9 cellular contexts compared by ENCODE assay signal in the genomic region with DNA sequence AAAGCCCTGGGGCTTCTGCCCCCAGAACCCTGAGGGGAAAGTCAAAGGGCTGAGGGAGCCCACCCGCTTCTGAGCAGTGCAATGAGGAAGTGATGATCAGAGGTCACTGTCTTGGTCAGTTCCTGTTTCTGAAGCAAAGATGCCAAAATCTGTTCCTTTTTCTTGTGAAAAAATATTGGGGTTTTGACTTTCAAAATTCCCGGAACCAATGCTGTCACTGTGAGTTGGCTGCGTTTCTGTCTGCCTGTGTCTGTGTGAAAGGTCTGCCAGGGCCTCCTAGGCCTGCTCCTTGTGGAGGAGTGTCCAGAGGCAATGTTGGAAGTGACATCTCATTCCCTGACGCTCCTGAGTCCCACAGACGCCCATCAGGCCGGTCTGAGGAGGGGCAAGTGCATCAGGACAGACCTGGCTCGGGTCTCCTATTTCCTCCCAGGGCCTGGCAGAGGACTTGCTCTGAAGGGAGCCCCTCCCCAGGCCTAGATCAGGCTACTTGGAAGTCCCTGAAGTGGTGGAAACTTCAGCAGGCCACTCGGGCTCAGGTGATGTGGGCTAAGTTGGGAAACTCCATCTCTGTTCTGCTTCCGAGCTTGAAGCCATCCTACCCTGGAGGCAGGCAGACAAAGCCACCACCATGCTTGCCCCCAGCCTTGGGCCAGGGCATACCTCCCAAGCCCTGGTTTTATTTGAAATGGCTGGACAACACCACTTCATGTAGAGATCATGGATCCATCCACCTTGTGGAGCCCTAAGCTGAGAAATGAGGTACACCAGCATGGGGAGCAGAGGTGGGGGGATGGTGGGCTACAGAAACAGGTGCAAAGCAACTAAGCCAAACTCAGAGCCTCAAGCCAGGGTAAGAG. TPM values are rescaled to one million over a fixed set of nuclear protein-coding genes. Genes with fewer than 3 reads are reported as not detected.
DNase-seq lines count a peak whose midpoint lies in the region; ATAC-seq and TF ChIP-seq lines count a peak whose summit lies in the region.
"Had no signal": no experiment of that assay in that cellular context is flagged by ENCODE, and none has a peak within 500 bp of the region (broad histone marks: within the 10 kb centered on the region; RNA-seq: fewer than 3 reads in every experiment).

No MANE protein-coding gene starts in this region.

- H3K4me3 ChIP-seq in lower lobe of right lung = no peak overlapping the region
- no peak overlapping the region for H3K4me3 ChIP-seq in thoracic aorta
- H3K4me3 ChIP-seq in esophagus squamous epithelium = no peak overlapping the region
- H3K4me3 ChIP-seq: PC-9 had no signal

- intact Hi-C loops in activated CD4-positive, alpha-beta T cell treated with anti-CD3 and anti-CD28 coated beads for 36 hours (cut with DNase I, micrococcal nuclease) = loop anchor here in 1 of 2 experiments (5.0 kb wide), 1 partner anchor 564 kb away; no protein-coding TSS in a partner anchor
- intact Hi-C loops in activated T-helper 1 cell treated with anti-CD3 and anti-CD28 coated beads, Interleukin-12 subunit alpha, Interleukin-12 subunit beta, Interleukin-2, Interleukin-4 antibody, amounts not matched to agents 30 ng/mL and 10 ng/mL and 1 ng/mL, durations not matched to agents 14 hours and 24 hours and 36 hours (cut with micrococcal nuclease) = loop anchor here (5.0 to 10.0 kb wide), 2 partner anchors 394 to 566 kb away; a partner anchor contains a TSS
- intact Hi-C loops in lower lobe of right lung (cut with DNase I) (loop anchor here (5.0 kb wide), 1 partner anchor 138 kb away; no protein-coding TSS in a partner anchor), esophagus squamous epithelium (cut with DNase I) (loop anchor here (5.0 to 10.0 kb wide), 3 partner anchors 138 to 266 kb away; a partner anchor contains a TSS)

- no peaks in the 10 kb centered on the region for H3K36me3 ChIP-seq in lower lobe of right lung
- H3K36me3 ChIP-seq in thoracic aorta = no peaks in the 10 kb centered on the region
- no peaks in the 10 kb centered on the region for H3K36me3 ChIP-seq in esophagus squamous epithelium

- H3K27me3 Mint-ChIP-seq in activated CD4-positive, alpha-beta T cell treated with anti-CD3 and anti-CD28 coated beads for 36 hours = no peaks in the 10 kb centered on the region
- peaks cover under 1% of the 10 kb centered on the region for H3K27me3 Mint-ChIP-seq in activated T-helper 1 cell treated with anti-CD3 and anti-CD28 coated beads, Interleukin-12 subunit alpha, Interleukin-12 subunit beta, Interleukin-2, Interleukin-4 antibody, amounts not matched to agents 30 ng/mL and 10 ng/mL and 1 ng/mL, durations not matched to agents 14 hours and 24 hours and 36 hours (ENCODE audit: insufficient read depth)
- peaks cover 8% of the 10 kb centered on the region for H3K27me3 Mint-ChIP-seq in glutamatergic neuron (ENCODE audit: unreplicated experiment)

- H3K27me3 ChIP-seq in lower lobe of right lung (ENCODE audit: low read depth) = no peaks in the 10 kb centered on the region
- no peaks in the 10 kb centered on the region for H3K27me3 ChIP-seq in thoracic aorta (replicated peaks; ENCODE audit: insufficient read depth)
- no peaks in the 10 kb centered on the region for H3K27me3 ChIP-seq in esophagus squamous epithelium

- H3K4me1 Mint-ChIP-seq in activated CD4-positive, alpha-beta T cell treated with anti-CD3 and anti-CD28 coated beads for 36 hours = peaks cover 41% of the 10 kb centered on the region
- H3K4me1 Mint-ChIP-seq in activated T-helper 1 cell treated with anti-CD3 and anti-CD28 coated beads, Interleukin-12 subunit alpha, Interleukin-12 subunit beta, Interleukin-2, Interleukin-4 antibody, amounts not matched to agents 30 ng/mL and 10 ng/mL and 1 ng/mL, durations not matched to agents 14 hours and 24 hours and 36 hours (ENCODE audit: low read depth) = peaks cover 55% of the 10 kb centered on the region
- H3K4me1 Mint-ChIP-seq in glutamatergic neuron (ENCODE audit: low read depth, unreplicated experiment) = peaks cover 5% of the 10 kb centered on the region

- no peak for ATAC-seq in activated CD4-positive, alpha-beta T cell treated with anti-CD3 and anti-CD28 coated beads for 36 hours
- ATAC-seq in lower lobe of right lung = peak; percentile 17 to 45
- no peak for ATAC-seq in thoracic aorta (ENCODE audit: insufficient number of reproducible peaks, low FRiP score, low read depth)

- TF ChIP-seq CTCF in lower lobe of right lung (IDR thresholded peaks at IDR 0.05) (no peak), thoracic aorta (IDR thresholded peaks at IDR 0.05) (no peak), esophagus squamous epithelium (IDR thresholded peaks at IDR 0.05) (no peak), glutamatergic neuron (IDR thresholded peaks at IDR 0.05; ENCODE audit: partially characterized antibody, unreplicated experiment) (no peak)

- H3K27ac ChIP-seq in lower lobe of right lung = peak overlapping the region; percentile 81
- peak overlapping the region; percentile 90 for H3K27ac ChIP-seq in thoracic aorta
- H3K27ac ChIP-seq in esophagus squamous epithelium = peak overlapping the region in 2 of 4 donors; percentile 60 to 68
- H3K27ac ChIP-seq: PC-9 had no signal

- no peak for TF ChIP-seq POLR2A in esophagus squamous epithelium (IDR thresholded peaks at IDR 0.05)

- peaks cover 68% of the 10 kb centered on the region for H3K4me1 ChIP-seq in lower lobe of right lung
- H3K4me1 ChIP-seq in thoracic aorta (ENCODE audit: control insufficient read depth in 1 of 2, low read depth in 2 of 2) = peaks cover 17 to 54% of the 10 kb centered on the region in 2 donors
- H3K4me1 ChIP-seq in esophagus squamous epithelium = peaks cover 15 to 63% (median 18%) of the 10 kb centered on the region in 3 donors

- no peak overlapping the region for H3K4me3 Mint-ChIP-seq in activated CD4-positive, alpha-beta T cell treated with anti-CD3 and anti-CD28 coated beads for 36 hours
- H3K4me3 Mint-ChIP-seq in activated T-helper 1 cell treated with anti-CD3 and anti-CD28 coated beads, Interleukin-12 subunit alpha, Interleukin-12 subunit beta, Interleukin-2, Interleukin-4 antibody, amounts not matched to agents 30 ng/mL and 10 ng/mL and 1 ng/mL, durations not matched to agents 14 hours and 24 hours and 36 hours = peak overlapping the region; percentile 23
- H3K4me3 Mint-ChIP-seq in glutamatergic neuron (ENCODE audit: unreplicated experiment) = no peak overlapping the region

- POLR2A ChIA-PET in activated CD4-positive, alpha-beta T cell treated with anti-CD3 and anti-CD28 coated beads for 36 hours (lab: Charles Lee) = interaction anchor here (0.6 kb wide), 1 partner anchor 84 kb away, joined by 3 read pairs; no protein-coding TSS in a partner anchor

- H3K9me3 ChIP-seq in lower lobe of right lung (peaks cover 6% of the 10 kb centered on the region), thoracic aorta (no peaks in the 10 kb centered on the region), esophagus squamous epithelium (no peaks in the 10 kb centered on the region)

- DNase-seq in activated CD4-positive, alpha-beta T cell treated with anti-CD3 and anti-CD28 coated beads for 36 hours = peak; percentile 8
- no peak for DNase-seq in activated CD4-positive, alpha-beta T cell treated with anti-CD3 and anti-CD28 coated beads for 4 hours
- no peak for DNase-seq in activated T-helper 1 cell treated with anti-CD3 and anti-CD28 coated beads, Interleukin-12 subunit alpha, Interleukin-12 subunit beta, Interleukin-2, Interleukin-4 antibody, amounts not matched to agents 30 ng/mL and 10 ng/mL and 1 ng/mL, durations not matched to agents 14 hours and 24 hours and 36 hours (ENCODE audit: low spot score)
- DNase-seq in lower lobe of right lung (peak; percentile 72), thoracic aorta (ENCODE audit: low spot score) (no peak), COLO668 (lab: John Stamatoyannopoulos, UW; ENCODE audit: unreplicated experiment) (no peak), esophagus squamous epithelium (lab: John Stamatoyannopoulos, UW) (no peak), glutamatergic neuron (no peak)
- DNase-seq: PC-9 had no signal

- CTCF ChIA-PET in activated CD4-positive, alpha-beta T cell treated with anti-CD3 and anti-CD28 coated beads for 36 hours (lab: Charles Lee) = interaction anchor here (0.6 to 4.7 kb wide), 8 partner anchors 12 to 1747 kb away, joined by 3 to 40 read pairs (median 4); no protein-coding TSS in a partner anchor

- H3K27ac Mint-ChIP-seq in activated CD4-positive, alpha-beta T cell treated with anti-CD3 and anti-CD28 coated beads for 36 hours = no peak overlapping the region
- peak overlapping the region; percentile 59 for H3K27ac Mint-ChIP-seq in activated T-helper 1 cell treated with anti-CD3 and anti-CD28 coated beads, Interleukin-12 subunit alpha, Interleukin-12 subunit beta, Interleukin-2, Interleukin-4 antibody, amounts not matched to agents 30 ng/mL and 10 ng/mL and 1 ng/mL, durations not matched to agents 14 hours and 24 hours and 36 hours
- H3K27ac Mint-ChIP-seq in glutamatergic neuron (ENCODE audit: unreplicated experiment) = no peak overlapping the region

- 25 to 37% methylated on average over 1 to 3 of the region's 9 CpGs for WGBS in esophagus squamous epithelium, 2 donors

- H3K36me3 Mint-ChIP-seq in activated CD4-positive, alpha-beta T cell treated with anti-CD3 and anti-CD28 coated beads for 36 hours (ENCODE audit: low read depth) = no peaks in the 10 kb centered on the region
- peaks cover 7% of the 10 kb centered on the region for H3K36me3 Mint-ChIP-seq in activated T-helper 1 cell treated with anti-CD3 and anti-CD28 coated beads, Interleukin-12 subunit alpha, Interleukin-12 subunit beta, Interleukin-2, Interleukin-4 antibody, amounts not matched to agents 30 ng/mL and 10 ng/mL and 1 ng/mL, durations not matched to agents 14 hours and 24 hours and 36 hours (ENCODE audit: low read depth)
- H3K36me3 Mint-ChIP-seq in glutamatergic neuron (ENCODE audit: unreplicated experiment) = no peaks in the 10 kb centered on the region

- H3K9me3 Mint-ChIP-seq in activated CD4-positive, alpha-beta T cell treated with anti-CD3 and anti-CD28 coated beads for 36 hours (ENCODE audit: low read depth) = peaks cover 9% of the 10 kb centered on the region
- peaks cover 13% of the 10 kb centered on the region for H3K9me3 Mint-ChIP-seq in activated T-helper 1 cell treated with anti-CD3 and anti-CD28 coated beads, Interleukin-12 subunit alpha, Interleukin-12 subunit beta, Interleukin-2, Interleukin-4 antibody, amounts not matched to agents 30 ng/mL and 10 ng/mL and 1 ng/mL, durations not matched to agents 14 hours and 24 hours and 36 hours
- H3K9me3 Mint-ChIP-seq in glutamatergic neuron (ENCODE audit: unreplicated experiment) = peaks cover 5% of the 10 kb centered on the region

RNA-seq across cellular contexts. Expression of a gene that starts 51.0 kb away (rescaled TPM):
- total RNA-seq in activated CD4-positive, alpha-beta T cell treated with anti-CD3 and anti-CD28 coated beads for 36 hours = not detected
- total RNA-seq in activated T-helper 1 cell treated with anti-CD3 and anti-CD28 coated beads, Interleukin-12 subunit alpha, Interleukin-12 subunit beta, Interleukin-2, Interleukin-4 antibody, amounts not matched to agents 30 ng/mL and 10 ng/mL and 1 ng/mL, durations not matched to agents 14 hours and 24 hours and 36 hours = not detected in 2 replicates
- 65.8 TPM for total RNA-seq in lower lobe of right lung
- total RNA-seq in thoracic aorta = 100 to 1,000 TPM in 1 of 2 donors, 10 to 100 TPM in 1; 75.8 to 225 TPM
- total RNA-seq in esophagus squamous epithelium = 10 to 100 TPM in 1 of 4 donors, 1 to 10 TPM in 2, under 1 TPM in 1; 0.53 to 16.8 (median 6.4) TPM
- 959 TPM for total RNA-seq in glutamatergic neuron (ENCODE audit: unreplicated experiment)

Comparison
In these comparisons a context has a peak if more than half of its experiments do, and no peak if none do; other contexts are left out.
1. DNase-seq: peak in activated CD4-positive, alpha-beta T cell treated with anti-CD3 and anti-CD28 coated beads for 36 hours (single experiment) and lower lobe of right lung (single experiment); none in activated CD4-positive, alpha-beta T cell treated with anti-CD3 and anti-CD28 coated beads for 4 hours (0 of 2), activated T-helper 1 cell treated with anti-CD3 and anti-CD28 coated beads, Interleukin-12 subunit alpha, Interleukin-12 subunit beta, Interleukin-2, Interleukin-4 antibody, amounts not matched to agents 30 ng/mL and 10 ng/mL and 1 ng/mL, durations not matched to agents 14 hours and 24 hours and 36 hours (single experiment), thoracic aorta (single experiment), COLO668 (single experiment), esophagus squamous epithelium (single experiment) and glutamatergic neuron (single experiment).
2. ATAC-seq: peak in lower lobe of right lung (2 of 2); none in activated CD4-positive, alpha-beta T cell treated with anti-CD3 and anti-CD28 coated beads for 36 hours (single experiment) and thoracic aorta (single experiment).